Comparison of ENCODE assay signal across 8 cellular contexts in the genomic region with DNA sequence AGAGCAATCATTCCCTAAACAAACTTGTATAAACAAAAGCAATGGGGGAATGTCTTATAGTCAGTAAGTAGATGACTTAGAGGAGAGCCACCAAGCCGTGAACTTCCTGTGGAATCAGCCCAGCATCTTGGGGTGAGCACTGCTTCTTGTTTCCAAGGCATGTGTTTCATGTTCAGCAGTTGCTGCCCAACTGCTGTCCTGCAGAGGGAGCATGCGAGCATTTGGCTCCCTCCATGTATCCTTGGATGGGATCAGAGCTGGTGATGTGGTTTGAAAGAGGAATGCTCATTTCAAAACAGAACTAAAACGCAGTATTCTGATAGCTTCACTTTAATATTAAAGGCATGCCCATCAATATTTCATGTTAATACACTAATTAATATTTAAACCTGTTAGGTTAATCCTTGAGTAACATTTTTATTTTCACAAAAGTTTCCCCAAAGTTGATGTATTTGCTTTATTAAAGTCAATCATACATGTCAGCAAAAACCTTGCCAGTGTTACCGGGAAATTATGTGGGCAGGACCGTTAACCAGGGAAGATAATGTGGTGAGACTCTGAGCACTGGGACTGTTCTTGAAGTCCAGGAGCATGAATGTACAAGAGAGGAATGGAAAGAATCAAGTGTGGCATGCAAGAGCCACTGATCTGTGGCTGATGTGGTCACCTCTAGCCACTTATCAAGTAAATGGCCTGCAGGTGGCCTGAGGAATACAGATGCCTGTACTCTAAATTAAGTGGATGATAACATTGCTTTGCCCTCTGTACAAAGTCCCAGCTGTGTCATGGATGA.
DNase-seq lines count a peak whose midpoint lies in the region; ATAC-seq and TF ChIP-seq lines count a peak whose summit lies in the region.

No MANE protein-coding gene starts in this region.

- H3K9me3 ChIP-seq in thoracic aorta, result no peaks in the 10 kb centered on the region
- H3K9me3 ChIP-seq in T-helper 17 cell (ENCODE audit: control insufficient read depth, low read length, poor library complexity, severe bottlenecking), result no peaks in the 10 kb centered on the region

- H3K36me3 ChIP-seq in thoracic aorta, result no peaks in the 10 kb centered on the region

- DNase-seq in stimulated activated CD4-positive, alpha-beta T cell treated with anti-CD3 and anti-CD28 coated beads, Interleukin-1b, Interleukin-23, amount 100 ng/mL, for 48 hours, result peak; percentile 10
- no peak for DNase-seq in stimulated activated CD4-positive, alpha-beta T cell treated with anti-CD3 and anti-CD28 coated beads, Interleukin-12 subunit alpha, Interleukin-12 subunit beta, amount 100 ng/mL, for 4 hours
- DNase-seq in NAMALWA (ENCODE audit: low spot score), result peak; percentile 43
- peak; percentile 3 for DNase-seq in MCF 10A (ENCODE audit: unreplicated experiment)
- peak; percentile 72 for DNase-seq in islet precursor cell
- no peak for DNase-seq in thoracic aorta (ENCODE audit: low spot score)
- no peak for DNase-seq in T-helper 17 cell

- no TSS peak for BruUV-seq in MCF 10A (replicated peaks; lab: Mats Ljungman, UMichigan)

- ATAC-seq in thoracic aorta (ENCODE audit: insufficient number of reproducible peaks, low FRiP score, low read depth), result no peak
- no peak for ATAC-seq in HG02970 (IDR thresholded peaks at IDR 0.05; ENCODE audit: low FRiP score, unreplicated experiment)
- no peak for ATAC-seq in T-helper 17 cell

- no peaks in the 10 kb centered on the region for H3K27me3 ChIP-seq in thoracic aorta (replicated peaks; ENCODE audit: insufficient read depth)

- no peak overlapping the region for H3K27ac ChIP-seq in thoracic aorta

- H3K27ac Mint-ChIP-seq in MCF 10A (ENCODE audit: low read depth, unreplicated experiment) (no peak overlapping the region), T-helper 17 cell (no peak overlapping the region)

- H3K27me3 Mint-ChIP-seq in MCF 10A (ENCODE audit: insufficient read depth, unreplicated experiment), result no peaks in the 10 kb centered on the region
- peaks cover 24% of the 10 kb centered on the region for H3K27me3 Mint-ChIP-seq in T-helper 17 cell

- peaks cover 0 to 10% of the 10 kb centered on the region in 2 donors for H3K4me1 ChIP-seq in thoracic aorta (ENCODE audit: control insufficient read depth in 1 of 2, low read depth in 2 of 2)

- POLR2A ChIA-PET in MCF 10A (lab: Yijun Ruan, JAX), result no interaction called here

- H3K4me3 ChIP-seq in thoracic aorta, result no peak overlapping the region

- H3K9me3 Mint-ChIP-seq in MCF 10A (ENCODE audit: unreplicated experiment), result peaks cover 41% of the 10 kb centered on the region

- H3K4me1 Mint-ChIP-seq in MCF 10A (ENCODE audit: insufficient read depth, unreplicated experiment) (no peaks in the 10 kb centered on the region), T-helper 17 cell (peaks cover 7% of the 10 kb centered on the region)

- CTCF ChIA-PET in MCF 10A (lab: Yijun Ruan, JAX), result interaction anchor here (0.7 to 1.3 kb wide), 7 partner anchors 8 to 771 kb away, joined by 3 to 7 read pairs (median 4); no protein-coding TSS in a partner anchor

- intact Hi-C loops in MCF 10A (cut with micrococcal nuclease), result no loop called here

- TF ChIP-seq CTCF in MCF 10A (IDR thresholded peaks at IDR 0.05; ENCODE audit: unreplicated experiment), result no peak
- peak; percentile 75 for TF ChIP-seq CTCF in thoracic aorta (IDR thresholded peaks at IDR 0.05)

- H3K4me3 Mint-ChIP-seq in MCF 10A (ENCODE audit: unreplicated experiment) (no peak overlapping the region), T-helper 17 cell (no peak overlapping the region)

- H3K36me3 Mint-ChIP-seq in MCF 10A (ENCODE audit: insufficient read depth, unreplicated experiment) (no peaks in the 10 kb centered on the region), T-helper 17 cell (ENCODE audit: low read depth) (no peaks in the 10 kb centered on the region)

Comparison
In these comparisons a context has a peak if more than half of its experiments do, and no peak if none do; other contexts are left out.
1. DNase-seq: peak in stimulated activated CD4-positive, alpha-beta T cell treated with anti-CD3 and anti-CD28 coated beads, Interleukin-1b, Interleukin-23, amount 100 ng/mL, for 48 hours (single experiment), NAMALWA (single experiment), MCF 10A (single experiment) and islet precursor cell (single experiment); none in stimulated activated CD4-positive, alpha-beta T cell treated with anti-CD3 and anti-CD28 coated beads, Interleukin-12 subunit alpha, Interleukin-12 subunit beta, amount 100 ng/mL, for 4 hours (single experiment), thoracic aorta (single experiment) and T-helper 17 cell (0 of 3).